In genomic region chr3:193845144-193845543, GRCh38 we compare ENCODE assay signal across 33 cellular contexts.
"Had no signal": no experiment of that assay in that cellular context is flagged by ENCODE, and none has a peak within 500 bp of the region (broad histone marks: within the 10 kb centered on the region; RNA-seq: fewer than 3 reads in every experiment).

No MANE protein-coding gene starts in this region.

- H3K27ac ChIP-seq: adrenal gland, breast epithelium, KMS-11, SK-N-MC had no signal

- H3K36me3 Mint-ChIP-seq: activated CD4-positive, alpha-beta memory T cell treated with anti-CD3 and anti-CD28 coated beads for 36 hours; activated naive CD8-positive, alpha-beta T cell; T-cell had no signal

- H3K9me3 ChIP-seq: adrenal gland, breast epithelium had no signal

- H3K36me3 ChIP-seq: adrenal gland, breast epithelium had no signal

- H3K27me3 Mint-ChIP-seq: IgD-negative memory B cell had no signal

- H3K27ac Mint-ChIP-seq: activated B cell treated with CpG ODN at 0.5 μM for 24 hours; activated CD4-positive, alpha-beta memory T cell treated with anti-CD3 and anti-CD28 coated beads for 36 hours; activated CD4-positive, alpha-beta T cell treated with anti-CD3 and anti-CD28 coated beads, Interleukin-2, amount 10 ng/mL, durations not matched to agents 24 days and 14 days; activated naive CD4-positive, alpha-beta T cell treated with anti-CD3 and anti-CD28 coated beads for 36 hours; activated naive CD8-positive, alpha-beta T cell; activated T-helper 17 cell treated with anti-CD3 and anti-CD28 coated beads, Interleukin-2, amount 50 U/mL, for 72 hours; T-cell had no signal

- DNase-seq: activated B cell treated with CpG ODN at 0.5 μM for 24 hours; activated CD4-positive, alpha-beta memory T cell treated with anti-CD3 and anti-CD28 coated beads for 36 hours; activated CD4-positive, alpha-beta T cell treated with anti-CD3 and anti-CD28 coated beads for 1 hour; activated CD4-positive, alpha-beta T cell treated with anti-CD3 and anti-CD28 coated beads, Interleukin-2, amount 10 ng/mL, durations not matched to agents 24 days and 14 days; activated gamma-delta T cell; activated naive CD4-positive, alpha-beta T cell treated with anti-CD3 and anti-CD28 coated beads for 36 hours; activated T-cell treated with anti-CD3 and anti-CD28 coated beads for 4 hours; activated T-cell treated with anti-CD3 and anti-CD28 coated beads, Interleukin-2, amount 50 U/mL, for 48 hours; adrenal gland; anterior cingulate cortex; NCI-H1092 treated with DMSO at 0.1 percent for 48 hours; NCI-H1417 treated with DMSO at 0.1 percent for 48 hours; NCI-H1694; NCI-H2029; NCI-H2107; NCI-H2171 treated with DMSO at 0.1 percent for 48 hours; NCI-H226; NCI-H510A; NCI-H69; NK-92 treated with Interleukin-12 subunit alpha and Interleukin-12 subunit beta, amount 100 ng/mL, for 24 hours; OCI-M1; RPMI8226; T-cell; T-helper 2 cell; T1000 had no signal

- H3K4me1 Mint-ChIP-seq: activated T-helper 17 cell treated with anti-CD3 and anti-CD28 coated beads, Interleukin-2, amount 50 U/mL, for 72 hours; T-cell had no signal

- ATAC-seq: activated T-helper 17 cell treated with anti-CD3 and anti-CD28 coated beads, Interleukin-2, amount 50 U/mL, for 72 hours; Panc1; Right ventricle myocardium inferior; T-cell had no signal

- H3K9ac ChIP-seq: KMS-11 had no signal

- H3K9me3 Mint-ChIP-seq: activated B cell treated with CpG ODN at 0.5 μM for 24 hours; activated CD4-positive, alpha-beta memory T cell treated with anti-CD3 and anti-CD28 coated beads for 36 hours; activated CD4-positive, alpha-beta T cell treated with anti-CD3 and anti-CD28 coated beads, Interleukin-2, amount 10 ng/mL, durations not matched to agents 24 days and 14 days; activated naive CD4-positive, alpha-beta T cell treated with anti-CD3 and anti-CD28 coated beads for 36 hours; activated T-helper 17 cell treated with anti-CD3 and anti-CD28 coated beads, Interleukin-2, amount 50 U/mL, for 72 hours had no signal

- H3K4me3 Mint-ChIP-seq: activated B cell treated with CpG ODN at 0.5 μM for 24 hours; activated CD4-positive, alpha-beta memory T cell treated with anti-CD3 and anti-CD28 coated beads for 36 hours; activated CD4-positive, alpha-beta T cell treated with anti-CD3 and anti-CD28 coated beads, Interleukin-2, amount 10 ng/mL, durations not matched to agents 24 days and 14 days; activated naive CD4-positive, alpha-beta T cell treated with anti-CD3 and anti-CD28 coated beads for 36 hours; activated naive CD8-positive, alpha-beta T cell; activated T-helper 17 cell treated with anti-CD3 and anti-CD28 coated beads, Interleukin-2, amount 50 U/mL, for 72 hours; IgD-negative memory B cell; T-cell had no signal

- H3K27me3 ChIP-seq: adrenal gland, breast epithelium had no signal

- H3K4me1 ChIP-seq: adrenal gland, breast epithelium had no signal

- H3K4me3 ChIP-seq: adrenal gland, breast epithelium, SK-N-MC had no signal
